ENCODE assay signal across 17 cellular contexts in the genomic region with DNA sequence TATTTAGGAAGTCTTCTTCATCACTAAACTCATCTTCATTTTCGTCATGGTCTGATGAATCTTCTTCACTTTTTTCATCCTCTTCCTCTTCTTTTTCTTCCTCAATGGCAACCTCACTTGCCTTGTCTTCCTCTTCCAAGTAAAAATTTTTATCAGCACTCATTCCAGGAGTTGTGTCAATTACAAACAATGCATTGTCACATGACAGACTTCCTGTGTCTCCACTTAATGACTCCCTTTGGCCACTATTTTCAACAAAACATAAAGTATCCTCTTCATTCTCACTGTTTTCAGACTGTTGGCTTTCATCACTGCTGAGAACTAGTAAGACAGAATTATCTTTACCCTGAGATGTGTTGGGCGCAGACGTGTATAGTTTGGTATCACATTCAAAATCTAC. TPM values are rescaled to one million over a fixed set of nuclear protein-coding genes. Genes with fewer than 3 reads are reported as not detected.
A peak's percentile ranks its signal among the peaks of the same experiment; 100 is the strongest.
DNase-seq lines count a peak whose midpoint lies in the region; ATAC-seq, FAIRE-seq and TF ChIP-seq lines count a peak whose summit lies in the region.
"Had no signal": no experiment of that assay in that cellular context is flagged by ENCODE, and none has a peak within 500 bp of the region (broad histone marks: within the 10 kb centered on the region; RNA-seq: fewer than 3 reads in every experiment).

No MANE protein-coding gene starts in this region.

- H3K4me3 Mint-ChIP-seq in activated B cell treated with CpG ODN at 0.5 μM for 24 hours = peak overlapping the region; percentile 96

- intact Hi-C loops in HepG2 (cut with micrococcal nuclease; ENCODE audit: unreplicated experiment) (no loop called here), right lobe of liver (cut with DNase I) (no loop called here), activated B cell treated with CpG ODN at 0.5 μM for 24 hours (cut with micrococcal nuclease) (loop anchor here (10.0 kb wide), 1 partner anchor 1041 kb away; a partner anchor contains a TSS), colonic mucosa (cut with DNase I) (no loop called here)

- CTCF ChIA-PET in HepG2 (lab: Yijun Ruan, JAX; ENCODE audit: low intra/inter-chr PET ratio, low total read pairs) (no interaction called here), activated B cell treated with CpG ODN at 0.5 μM for 24 hours (lab: Charles Lee) (no interaction called here)

- H3K27ac ChIP-seq in HepG2 (ENCODE audit: extremely low read length, insufficient read depth, low read length) (no peak overlapping the region), right lobe of liver (no peak overlapping the region), colonic mucosa (no peak overlapping the region), Peyer's patch (no peak overlapping the region)

- TF ChIP-seq CTCF in HepG2 (CRISPR knock-in tag; IDR thresholded peaks at IDR 0.05) = no peak
- no peak for TF ChIP-seq CTCF in right lobe of liver (IDR thresholded peaks at IDR 0.05)
- TF ChIP-seq CTCF in activated B cell treated with CpG ODN at 0.5 μM for 24 hours (IDR thresholded peaks at IDR 0.05) = no peak
- no peak for TF ChIP-seq CTCF in colonic mucosa (IDR thresholded peaks at IDR 0.05)
- no peak for TF ChIP-seq CTCF in Peyer's patch (IDR thresholded peaks at IDR 0.05)

- FAIRE-seq in HepG2 (lab: Jason Lieb, UNC) = no peak
- FAIRE-seq: GM19239, islet of Langerhans had no signal

- H3K9me3 ChIP-seq in HepG2 (ENCODE audit: low read length) = no peaks in the 10 kb centered on the region
- H3K9me3 ChIP-seq in right lobe of liver = no peaks in the 10 kb centered on the region
- no peaks in the 10 kb centered on the region for H3K9me3 ChIP-seq in colonic mucosa
- H3K9me3 ChIP-seq in Peyer's patch = no peaks in the 10 kb centered on the region

- no peaks in the 10 kb centered on the region; a peak in 1 of 5 replicates for H3K27me3 ChIP-seq in HepG2 (ENCODE audit: control insufficient read depth in 1 of 2, insufficient read depth in 2 of 2, low read length in 2 of 2)
- no peaks in the 10 kb centered on the region for H3K27me3 ChIP-seq in right lobe of liver
- no peaks in the 10 kb centered on the region for H3K27me3 ChIP-seq in colonic mucosa
- H3K27me3 ChIP-seq in Peyer's patch = no peaks in the 10 kb centered on the region

- H3K4me3 ChIP-seq in HepG2 (replicated peaks in 1 of 3; ENCODE audit: insufficient read depth in 1 of 3, low read depth in 2 of 3, low read length in 3 of 3) = peak overlapping the region in 1 of 3 experiments; percentile 24; a peak in 1 of 6 replicates
- H3K4me3 ChIP-seq in right lobe of liver = no peak overlapping the region
- no peak overlapping the region for H3K4me3 ChIP-seq in colonic mucosa
- H3K4me3 ChIP-seq in Peyer's patch = no peak overlapping the region

- DNase-seq in HepG2 (ENCODE audit: low spot score) (no peak), right lobe of liver (no peak), activated B cell treated with CpG ODN at 0.5 μM for 24 hours (no peak), erythroblast (lab: John Stamatoyannopoulos, UW) (no peak), colonic mucosa (no peak), cerebellar cortex (ENCODE audit: low spot score) (no peak), Peyer's patch (no peak), NCI-H1417 (lab: John Stamatoyannopoulos, UW) (no peak)
- DNase-seq: activated CD4-positive, alpha-beta T cell treated with anti-CD3 and anti-CD28 coated beads, Interleukin-2, amount 50 U/mL, for 48 hours; C1 segment of cervical spinal cord; NCI-H345; occipital lobe; SIG-M5; stimulated activated CD4-positive, alpha-beta T cell treated with anti-CD3 and anti-CD28 coated beads, Interleukin-2, amount 100 ng/mL, for 24 hours had no signal

- no peaks in the 10 kb centered on the region for H3K9me3 Mint-ChIP-seq in activated B cell treated with CpG ODN at 0.5 μM for 24 hours

- no peak overlapping the region for H2AFZ ChIP-seq in HepG2 (ENCODE audit: low read length)

- H3K9ac ChIP-seq in HepG2 (ENCODE audit: insufficient read depth, low read depth, low read length) (peak overlapping the region; percentile 31; the same call in 1 of the 2 replicates), colonic mucosa (ENCODE audit: low read depth in 2 of 2, low read length in 2 of 2) (no peak overlapping the region)

- ATAC-seq in HepG2 (no peak), right lobe of liver (no peak), activated B cell treated with CpG ODN at 0.5 μM for 24 hours (ENCODE audit: low read depth) (no peak)
- ATAC-seq: HCT116 had no signal

- peak overlapping the region; percentile 57 for H3K4me2 ChIP-seq in HepG2 (ENCODE audit: low read depth, low read length)

- peak overlapping the region; percentile 32 for H3K27ac Mint-ChIP-seq in activated B cell treated with CpG ODN at 0.5 μM for 24 hours

- in situ Hi-C loops in HepG2 (cut with HindIII; ENCODE audit: extremely low pct_ligation_motif_present, low pct_unique_long_range_greater_than_20kb) = no loop called here

- no peaks in the 10 kb centered on the region for H3K27me3 Mint-ChIP-seq in activated B cell treated with CpG ODN at 0.5 μM for 24 hours

- no peak for TF ChIP-seq RAD21 in HepG2 (CRISPR knock-in tag; IDR thresholded peaks at IDR 0.05)

- no TSS peak for BruUV-seq in HepG2 (replicated peaks; lab: Mats Ljungman, UMichigan)

- 90% methylated on average over 3 of the region's 3 CpGs for WGBS in HepG2 (ENCODE audit: low lambda C conversion rate)
- WGBS in right lobe of liver (ENCODE audit: insufficient coverage, low coverage, low lambda C conversion rate, missing lambda C conversion rate) = 59% methylated on average over 3 of the region's 3 CpGs

- TF ChIP-seq POLR2A in HepG2 (IDR thresholded peaks at IDR 0.05; ENCODE audit: insufficient read depth in 1 of 2, low read depth in 2 of 2, low read length in 2 of 2) (no peak), right lobe of liver (IDR thresholded peaks at IDR 0.05) (no peak), erythroblast (IDR thresholded peaks at IDR 0.05; ENCODE audit: low read length) (peak; percentile 17), Peyer's patch (IDR thresholded peaks at IDR 0.05) (no peak)

- H3K79me2 ChIP-seq in HepG2 (ENCODE audit: insufficient read depth, low read length) = peaks cover 31% of the 10 kb centered on the region

- H3K36me3 ChIP-seq in HepG2 (replicated peaks in 1 of 2; ENCODE audit: control insufficient read depth in 1 of 2, insufficient read depth in 2 of 2, low read length in 2 of 2) (peaks cover 16 to 58% of the 10 kb centered on the region in 2 experiments), right lobe of liver (peaks cover 0 to 62% (median 24%) of the 10 kb centered on the region in 4 donors), colonic mucosa (peaks cover 21% of the 10 kb centered on the region), Peyer's patch (peaks cover 0 to 60% (median 5%) of the 10 kb centered on the region in 3 donors)

- POLR2A ChIA-PET in HepG2 (lab: Yijun Ruan, JAX) (no interaction called here), activated B cell treated with CpG ODN at 0.5 μM for 24 hours (lab: Charles Lee) (no interaction called here)

- H3K4me1 Mint-ChIP-seq in activated B cell treated with CpG ODN at 0.5 μM for 24 hours = peaks cover 46% of the 10 kb centered on the region

- peaks cover 31% of the 10 kb centered on the region for H3K4me1 ChIP-seq in HepG2 (ENCODE audit: insufficient read depth, low read length)
- peaks cover 0 to 20% (median 2%) of the 10 kb centered on the region in 4 donors for H3K4me1 ChIP-seq in right lobe of liver
- peaks cover 11% of the 10 kb centered on the region for H3K4me1 ChIP-seq in colonic mucosa
- H3K4me1 ChIP-seq in Peyer's patch = peaks cover 0 to 32% (median 10%) of the 10 kb centered on the region in 4 donors

- no peak for TF ChIP-seq EP300 in HepG2 (IDR thresholded peaks at IDR 0.05; ENCODE audit: low read depth in 2 of 2, low read length in 2 of 2)
- TF ChIP-seq EP300 in HepG2 (CRISPR knock-in tag; IDR thresholded peaks at IDR 0.05; ENCODE audit: borderline replicate concordance) = no peak

- H3K36me3 Mint-ChIP-seq in activated B cell treated with CpG ODN at 0.5 μM for 24 hours (ENCODE audit: low read depth) = peaks cover 68% of the 10 kb centered on the region

- H4K20me1 ChIP-seq in HepG2 (ENCODE audit: insufficient read depth, low read length) = peaks cover 3% of the 10 kb centered on the region; the same call in 1 of the 2 replicates

RNA-seq across cellular contexts. Expression of a gene that starts 2.7 kb away (rescaled TPM):
- total RNA-seq in HepG2 (2016; rRNA removed; fragmentation: Illumina TruSeq; extraction: Trizol) = 63.3 and 93.0 TPM in 2 replicates
- total RNA-seq in HepG2 (2016; cell fraction: cytosol; rRNA removed; fragmentation: Illumina TruSeq; extraction: Trizol; ENCODE audit: low read depth) = 15.2 and 18.1 TPM in 2 replicates
- total RNA-seq in HepG2 (2016; cell fraction: insoluble cytoplasmic fraction; rRNA removed; fragmentation: Illumina TruSeq; extraction: Trizol) = 58.6 and 87.6 TPM in 2 replicates
- total RNA-seq in HepG2 (2016; cell fraction: membrane; rRNA removed; fragmentation: Illumina TruSeq; extraction: Trizol) = 18.9 and 24.0 TPM in 2 replicates
- total RNA-seq in HepG2 (2016; cell fraction: nucleus; rRNA removed; fragmentation: Illumina TruSeq; extraction: Trizol) = 67.1 and 71.3 TPM in 2 replicates
- polyA plus RNA-seq in HepG2 (2011; rRNA removed) = 10.3 and 11.4 TPM in 2 replicates
- 3.6 and 4.4 TPM in 2 replicates for polyA plus RNA-seq in HepG2 (2011; cell fraction: cytosol; rRNA removed)
- 9.6 and 9.7 TPM in 2 replicates for polyA plus RNA-seq in HepG2 (2011; cell fraction: nucleus; rRNA removed)
- polyA plus RNA-seq in HepG2 (2012) = 29.5 and 35.0 TPM in 2 replicates
- 5.3 and 7.3 TPM in 2 replicates for polyA plus RNA-seq in HepG2 (2016; cell fraction: cytosol; fragmentation: Illumina TruSeq; extraction: Trizol; ENCODE audit: low read depth)
- 77.2 and 80.1 TPM in 2 replicates for polyA plus RNA-seq in HepG2 (2016; cell fraction: insoluble cytoplasmic fraction; fragmentation: Illumina TruSeq; extraction: Trizol; ENCODE audit: low read depth)
- 7.6 and 11.1 TPM in 2 replicates for polyA plus RNA-seq in HepG2 (2016; cell fraction: membrane; fragmentation: Illumina TruSeq; extraction: Trizol; ENCODE audit: low read depth)
- polyA plus RNA-seq in HepG2 (2016; cell fraction: nucleus; fragmentation: Illumina TruSeq; extraction: Trizol; ENCODE audit: insufficient read depth, low read depth) = 95.2 and 98.9 TPM in 2 replicates
- 7.4 and 19.1 TPM in 2 replicates for polyA minus RNA-seq in HepG2 (2011; rRNA and poly(A)+ RNA removed; ENCODE audit: low replicate concordance)
- polyA minus RNA-seq in HepG2 (2011; cell fraction: cytosol; rRNA and poly(A)+ RNA removed) = 6.9 and 12.9 TPM in 2 replicates
- 29.0 and 36.4 TPM in 2 replicates for polyA minus RNA-seq in HepG2 (2011; cell fraction: nucleus; rRNA and poly(A)+ RNA removed)
- total RNA-seq in right lobe of liver = 10 to 100 TPM; 15.0 to 27.0 (median 22.2) TPM
- 65.6 and 69.7 TPM in 2 replicates for total RNA-seq in activated B cell treated with CpG ODN at 0.5 μM for 24 hours
- 10 to 100 TPM; 36.1 to 36.4 TPM for total RNA-seq in colonic mucosa
- 10 to 100 TPM; 15.7 to 52.8 (median 37.4) TPM for total RNA-seq in Peyer's patch

RNA-seq across cellular contexts. Expression of a gene that starts 32.9 kb away (rescaled TPM):
- total RNA-seq in HepG2 (2016; rRNA removed; fragmentation: Illumina TruSeq; extraction: Trizol) (28.1 and 29.9 TPM in 2 replicates), right lobe of liver (10 to 100 TPM; 19.9 to 49.8 (median 34.6) TPM), activated B cell treated with CpG ODN at 0.5 μM for 24 hours (8.6 and 9.6 TPM in 2 replicates), colonic mucosa (10 to 100 TPM; 17.7 to 19.4 TPM), Peyer's patch (10 to 100 TPM; 14.0 to 56.2 (median 17.9) TPM)
- total RNA-seq in HepG2 (2016; cell fraction: cytosol; rRNA removed; fragmentation: Illumina TruSeq; extraction: Trizol; ENCODE audit: low read depth) = 29.4 and 34.7 TPM in 2 replicates
- total RNA-seq in HepG2 (2016; cell fraction: insoluble cytoplasmic fraction; rRNA removed; fragmentation: Illumina TruSeq; extraction: Trizol) = 28.9 and 30.1 TPM in 2 replicates
- 10.9 and 11.8 TPM in 2 replicates for total RNA-seq in HepG2 (2016; cell fraction: membrane; rRNA removed; fragmentation: Illumina TruSeq; extraction: Trizol)
- 15.5 and 16.1 TPM in 2 replicates for total RNA-seq in HepG2 (2016; cell fraction: nucleus; rRNA removed; fragmentation: Illumina TruSeq; extraction: Trizol)
- 8.0 and 8.7 TPM in 2 replicates for polyA plus RNA-seq in HepG2 (2011; rRNA removed)
- 4.2 and 5.6 TPM in 2 replicates for polyA plus RNA-seq in HepG2 (2011; cell fraction: cytosol; rRNA removed)
- polyA plus RNA-seq in HepG2 (2011; cell fraction: nucleus; rRNA removed) = 1.9 and 2.6 TPM in 2 replicates
- 17.1 and 18.2 TPM in 2 replicates for polyA plus RNA-seq in HepG2 (2012)
- 1.9 and 2.3 TPM in 2 replicates for polyA plus RNA-seq in HepG2 (2016; cell fraction: cytosol; fragmentation: Illumina TruSeq; extraction: Trizol; ENCODE audit: low read depth)
- polyA plus RNA-seq in HepG2 (2016; cell fraction: insoluble cytoplasmic fraction; fragmentation: Illumina TruSeq; extraction: Trizol; ENCODE audit: low read depth) = 30.1 and 43.8 TPM in 2 replicates
- polyA plus RNA-seq in HepG2 (2016; cell fraction: membrane; fragmentation: Illumina TruSeq; extraction: Trizol; ENCODE audit: low read depth) = 4.8 and 5.1 TPM in 2 replicates
- polyA plus RNA-seq in HepG2 (2016; cell fraction: nucleus; fragmentation: Illumina TruSeq; extraction: Trizol; ENCODE audit: insufficient read depth, low read depth) = 18.2 and 22.7 TPM in 2 replicates
- 8.9 and 19.6 TPM in 2 replicates for polyA minus RNA-seq in HepG2 (2011; rRNA and poly(A)+ RNA removed; ENCODE audit: low replicate concordance)
- polyA minus RNA-seq in HepG2 (2011; cell fraction: cytosol; rRNA and poly(A)+ RNA removed) = 5.8 and 12.5 TPM in 2 replicates
- polyA minus RNA-seq in HepG2 (2011; cell fraction: nucleus; rRNA and poly(A)+ RNA removed) = 25.2 and 29.7 TPM in 2 replicates
